9 cellular contexts compared by ENCODE assay signal in genomic region chr12:38905480-38906351, GRCh38. TPM values are rescaled to one million over a fixed set of nuclear protein-coding genes. Genes with fewer than 3 reads are reported as not detected.
DNase-seq lines count a peak whose midpoint lies in the region; ATAC-seq, FAIRE-seq and TF ChIP-seq lines count a peak whose summit lies in the region.
"Had no signal": no experiment of that assay in that cellular context is flagged by ENCODE, and none has a peak within 500 bp of the region (broad histone marks: within the 10 kb centered on the region; RNA-seq: fewer than 3 reads in every experiment).

Gene CPNE8 (minus strand): TSS chr12:38905591. CDS start chr12:38905534, 57 bp downstream.

- peaks cover 6% of the 10 kb centered on the region for H3K4me1 Mint-ChIP-seq in stimulated activated effector memory CD8-positive, alpha-beta T cell treated with anti-CD3 and anti-CD28 coated beads, Interleukin-12 subunit alpha, Interleukin-12 subunit beta, amount 100 ng/mL, for 72 hours

- peak within 1 kb of the TSS; percentile 84 for H3K9ac ChIP-seq in endothelial cell of umbilical vein (replicated peaks; ENCODE audit: extremely low read depth, insufficient read depth, low read length)

- peak; percentile 21 for FAIRE-seq in endothelial cell of umbilical vein (lab: Jason Lieb, UNC)
- FAIRE-seq: islet of Langerhans had no signal

- TF ChIP-seq CTCF in GM12865 (IDR thresholded peaks at IDR 0.05; ENCODE audit: insufficient read depth, low read depth, low read length, missing control alignments): no peak
- peak; percentile 55; the same call in 1 of the 2 replicates for TF ChIP-seq CTCF in HEK293 (tag by site-specific recombination; IDR thresholded peaks at IDR 0.05)
- no peak for TF ChIP-seq CTCF in endothelial cell of umbilical vein (IDR thresholded peaks at IDR 0.05; ENCODE audit: extremely low read depth in 1 of 2, insufficient read depth in 1 of 2, low read depth in 1 of 2, low read length in 2 of 2)

- H3K36me3 Mint-ChIP-seq in stimulated activated effector memory CD8-positive, alpha-beta T cell treated with anti-CD3 and anti-CD28 coated beads, Interleukin-12 subunit alpha, Interleukin-12 subunit beta, amount 100 ng/mL, for 72 hours: peaks cover 11% of the 10 kb centered on the region

- peaks cover 6% of the 10 kb centered on the region for H3K9me3 Mint-ChIP-seq in stimulated activated effector memory CD8-positive, alpha-beta T cell treated with anti-CD3 and anti-CD28 coated beads, Interleukin-12 subunit alpha, Interleukin-12 subunit beta, amount 100 ng/mL, for 72 hours

- peak; percentile 69 for ATAC-seq in stimulated activated effector memory CD8-positive, alpha-beta T cell treated with anti-CD3 and anti-CD28 coated beads, Interleukin-12 subunit alpha, Interleukin-12 subunit beta, amount 100 ng/mL, for 72 hours

- peak within 1 kb of the TSS; percentile 82 for H3K4me2 ChIP-seq in endothelial cell of umbilical vein (ENCODE audit: insufficient read depth, low read length)

- no peaks in the 10 kb centered on the region for H3K9me1 ChIP-seq in endothelial cell of umbilical vein (replicated peaks; ENCODE audit: control insufficient read depth, extremely low read depth, insufficient read depth, low read length)

- peak within 1 kb of the TSS; percentile 85 for H3K27ac Mint-ChIP-seq in stimulated activated effector memory CD8-positive, alpha-beta T cell treated with anti-CD3 and anti-CD28 coated beads, Interleukin-12 subunit alpha, Interleukin-12 subunit beta, amount 100 ng/mL, for 72 hours

- H3K4me1 ChIP-seq in HEK293 (ENCODE audit: control insufficient read depth, insufficient read depth, low read length) (peaks cover 7% of the 10 kb centered on the region), endothelial cell of umbilical vein (ENCODE audit: control insufficient read depth, extremely low read depth, insufficient read depth, low read length) (peaks cover 19% of the 10 kb centered on the region)

- H3K4me3 Mint-ChIP-seq in stimulated activated effector memory CD8-positive, alpha-beta T cell treated with anti-CD3 and anti-CD28 coated beads, Interleukin-12 subunit alpha, Interleukin-12 subunit beta, amount 100 ng/mL, for 72 hours: peak within 1 kb of the TSS; percentile 79

- H3K4me3 ChIP-seq in GM12865 (ENCODE audit: low read depth, low read length) (peak within 1 kb of the TSS; percentile 69), HEK293 (ENCODE audit: low read depth, low read length) (peak within 1 kb of the TSS; percentile 70), endothelial cell of umbilical vein (replicated peaks in 1 of 3; ENCODE audit: insufficient read depth in 1 of 3, low read depth in 1 of 3, low read length in 3 of 3) (peak within 1 kb of the TSS; percentile 64 to 76 (median 70))

- POLR2A ChIA-PET in HEK293 (lab: Yijun Ruan, JAX) (interaction anchor here (1.3 to 2.1 kb wide), 4 partner anchors 10 to 131 kb away, joined by 3 to 10 read pairs (median 4); no protein-coding TSS in a partner anchor), endothelial cell of umbilical vein (lab: Charles Lee) (interaction anchor here (0.7 kb wide), 1 partner anchor 23 kb away, joined by 3 read pairs; no protein-coding TSS in a partner anchor)

- H3K27me3 ChIP-seq in endothelial cell of umbilical vein (ENCODE audit: control insufficient read depth in 2 of 2, insufficient read depth in 2 of 2, low read length in 2 of 2): no peaks in the 10 kb centered on the region

- peak within 1 kb of the TSS; percentile 80 for H2AFZ ChIP-seq in endothelial cell of umbilical vein (ENCODE audit: low read depth, low read length)

- intact Hi-C loops in endothelial cell of umbilical vein (cut with micrococcal nuclease): loop anchor here (1.0 to 5.0 kb wide), 6 partner anchors 169 to 588 kb away; partner anchors contain the start of genes ALG10B and KIF21A

- no peaks in the 10 kb centered on the region for H3K79me2 ChIP-seq in endothelial cell of umbilical vein (ENCODE audit: control insufficient read depth, insufficient read depth, low read length)

- H4K20me1 ChIP-seq in endothelial cell of umbilical vein (replicated peaks; ENCODE audit: control insufficient read depth, extremely low read depth, insufficient read depth, low read length): no peaks in the 10 kb centered on the region

- H3K36me3 ChIP-seq in HEK293 (ENCODE audit: control insufficient read depth in 2 of 2, insufficient read depth in 1 of 2, low read length in 2 of 2) (no peaks in the 10 kb centered on the region), endothelial cell of umbilical vein (ENCODE audit: control insufficient read depth in 2 of 2, extremely low read depth in 1 of 2, insufficient read depth in 2 of 2, low read length in 2 of 2) (no peaks in the 10 kb centered on the region)

- BruUV-seq in endothelial cell of umbilical vein (replicated peaks; lab: Mats Ljungman, UMichigan): no TSS peak

- CTCF ChIA-PET in HEK293 (lab: Yijun Ruan, JAX): interaction anchor here (0.6 to 3.5 kb wide), 26 partner anchors 8 to 853 kb away, joined by 3 to 25 read pairs (median 3); no protein-coding TSS in a partner anchor
- CTCF ChIA-PET in endothelial cell of umbilical vein (lab: Charles Lee): interaction anchor here (0.6 to 4.3 kb wide), 33 partner anchors 9 to 1201 kb away, joined by 3 to 63 read pairs (median 4); no protein-coding TSS in a partner anchor

- DNase-seq in GM12865 (ENCODE audit: low read depth): peak; percentile 87
- peak; percentile 64 for DNase-seq in MV-4-11 (lab: John Stamatoyannopoulos, UW)
- peak; percentile 69 for DNase-seq in activated CD8-positive, alpha-beta memory T cell treated with anti-CD3 and anti-CD28 coated beads, Interleukin-2, amount 50 U/mL, for 48 hours
- DNase-seq in endothelial cell of umbilical vein (ENCODE audit: low read depth, low spot score): peak; percentile 79
- peak; percentile 96 for DNase-seq in mesenteric fat pad (ENCODE audit: low spot score)
- peak; percentile 7 to 75 for DNase-seq in stimulated activated effector memory CD8-positive, alpha-beta T cell treated with anti-CD3 and anti-CD28 coated beads, Interleukin-12 subunit alpha, Interleukin-12 subunit beta, amount 100 ng/mL, for 72 hours (ENCODE audit: low spot score in 2 of 2)
- DNase-seq in DMS153 treated with DMSO at 0.1 percent for 48 hours (lab: John Stamatoyannopoulos, UW; ENCODE audit: unreplicated experiment): no peak

- TF ChIP-seq POLR2A in endothelial cell of umbilical vein (IDR thresholded peaks at IDR 0.05; ENCODE audit: low read depth, low read length): peak; percentile 49

- H3K9me3 ChIP-seq in HEK293 (ENCODE audit: control insufficient read depth, insufficient read depth, low read depth, low read length) (no peaks in the 10 kb centered on the region), endothelial cell of umbilical vein (replicated peaks; ENCODE audit: control insufficient read depth, insufficient read depth, low read length) (no peaks in the 10 kb centered on the region)

- dilution Hi-C loops in endothelial cell of umbilical vein (cut with MboI; ENCODE audit: extremely low pct_ligation_motif_present, low sequenced_read_pairs): no loop called here

- peak within 1 kb of the TSS; percentile 99 for H3K27ac ChIP-seq in HEK293 (ENCODE audit: extremely low read depth, low read depth, low read length)
- H3K27ac ChIP-seq in endothelial cell of umbilical vein (ENCODE audit: insufficient read depth, low read depth, low read length): peak within 1 kb of the TSS; percentile 78

TF ChIP-seq in HEK293, 187 proteins besides CTCF, POLR2A, EP300 and RAD21 (continues in another document):
- TF ChIP-seq ZNF707 (tag by site-specific recombination; IDR thresholded peaks at IDR 0.05): no peak
- TF ChIP-seq ZNF530 (tag by site-specific recombination; IDR thresholded peaks at IDR 0.05; ENCODE audit: low read depth): no peak
- TF ChIP-seq PRDM1 (tag by site-specific recombination; IDR thresholded peaks at IDR 0.05): 0 out of 2 replicates have a peak, but pooled peaks have one; percentile 14
- TF ChIP-seq ATF2 (tag by site-specific recombination; IDR thresholded peaks at IDR 0.05; ENCODE audit: low read depth): no peak

TF ChIP-seq in endothelial cell of umbilical vein, 7 proteins besides CTCF, POLR2A, EP300 and RAD21:
- no peak for TF ChIP-seq FOS (IDR thresholded peaks at IDR 0.05; ENCODE audit: borderline replicate concordance, insufficient read depth, low read length)
- peak; percentile 13 for TF ChIP-seq POLR2AphosphoS5 (IDR thresholded peaks at IDR 0.05; ENCODE audit: insufficient read depth, low read depth, low read length)
- peak; percentile 26 for TF ChIP-seq MYC (IDR thresholded peaks at IDR 0.05; ENCODE audit: low read depth, low read length)
- no peak for TF ChIP-seq EZH2 (IDR thresholded peaks at IDR 0.05; ENCODE audit: borderline replicate concordance, low read depth, low read length, severe bottlenecking)
- TF ChIP-seq MAX (IDR thresholded peaks at IDR 0.05; ENCODE audit: insufficient read depth, insufficient read length): no peak
- no peak for TF ChIP-seq JUN (IDR thresholded peaks at IDR 0.05; ENCODE audit: borderline replicate concordance, insufficient read depth, insufficient read length, low read depth)
- TF ChIP-seq GATA2 (IDR thresholded peaks at IDR 0.05; ENCODE audit: insufficient read depth, insufficient read length, low read depth, low read length): no peak

RNA-seq across cellular contexts. Expression of gene CPNE8, which starts in this region (rescaled TPM):
- total RNA-seq in endothelial cell of umbilical vein (12.5 and 13.7 TPM in 2 replicates), mesenteric fat pad (34.0 TPM)
- polyA plus RNA-seq in endothelial cell of umbilical vein: 3.2 and 4.4 TPM in 2 replicates
- polyA plus RNA-seq in endothelial cell of umbilical vein (2011; cell fraction: cytosol; rRNA removed): 2.8 and 3.0 TPM in 2 replicates
- 13.5 and 17.5 TPM in 2 replicates for polyA plus RNA-seq in endothelial cell of umbilical vein (2011; cell fraction: nucleus; rRNA removed)
- polyA plus RNA-seq in endothelial cell of umbilical vein (2012): 12.0 and 12.8 TPM in 2 replicates
- polyA minus RNA-seq in endothelial cell of umbilical vein: 5.4 and 11.9 TPM in 2 replicates
- 16.4 TPM for polyA minus RNA-seq in endothelial cell of umbilical vein (2011; cell fraction: cytosol; rRNA and poly(A)+ RNA removed)
- polyA minus RNA-seq in endothelial cell of umbilical vein (2011; cell fraction: nucleus; rRNA and poly(A)+ RNA removed): 22.8 and 33.2 TPM in 2 replicates
